ENCODE assay signal across 21 cellular contexts in the genomic region with DNA sequence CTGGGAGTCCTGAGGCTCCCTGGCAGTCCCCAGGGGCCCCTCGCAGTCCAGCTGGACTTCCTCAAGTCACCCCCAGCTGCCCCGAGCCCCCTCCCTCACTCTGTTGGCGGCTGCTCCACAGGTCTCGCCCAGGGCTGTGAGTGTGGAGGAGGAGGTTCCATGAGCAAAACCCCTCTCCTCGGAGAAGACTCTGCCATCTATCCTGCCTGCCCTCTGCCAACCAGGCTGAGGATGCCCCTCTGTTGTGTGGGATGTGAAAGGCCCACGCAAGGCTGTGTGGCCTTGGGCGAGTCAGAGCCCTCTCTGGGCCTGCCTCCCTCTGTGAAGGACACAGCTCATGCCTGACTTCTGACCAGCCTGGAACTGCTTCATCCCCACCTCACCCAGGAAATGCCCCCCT. TPM values are rescaled to one million over a fixed set of nuclear protein-coding genes. Genes with fewer than 3 reads are reported as not detected.
DNase-seq lines count a peak whose midpoint lies in the region; ATAC-seq and TF ChIP-seq lines count a peak whose summit lies in the region.
"Had no signal": no experiment of that assay in that cellular context is flagged by ENCODE, and none has a peak within 500 bp of the region (broad histone marks: within the 10 kb centered on the region; RNA-seq: fewer than 3 reads in every experiment).

No MANE protein-coding gene starts in this region.

- in situ Hi-C loops in KBM-7 (cut with MboI; ENCODE audit: low pct_unique_long_range_greater_than_20kb, low sequenced_read_pairs): no loop called here

- CTCF ChIA-PET in HCT116 (lab: Charles Lee): interaction anchor here (0.6 to 3.1 kb wide), 6 partner anchors 9 to 214 kb away, joined by 3 to 27 read pairs (median 4); no protein-coding TSS in a partner anchor
- CTCF ChIA-PET in PC-9 (lab: Charles Lee): interaction anchor here (1.4 to 2.5 kb wide), 3 partner anchors 8 to 52 kb away, joined by 8 to 12 read pairs (median 9); no protein-coding TSS in a partner anchor

- H2BK120ac ChIP-seq in trophoblast cell (ENCODE audit: insufficient read depth, low read length, poor library complexity): peak overlapping the region; percentile 90

- H3K4me2 ChIP-seq in HCT116 (ENCODE audit: low read length) (peak overlapping the region; percentile 39), PC-9 (peak overlapping the region; percentile 63), hepatocyte (no peak overlapping the region), trophoblast cell (ENCODE audit: low read length) (no peak overlapping the region)

- H3K9ac ChIP-seq in HCT116 (ENCODE audit: low read length) (no peak overlapping the region), trophoblast cell (ENCODE audit: low read length) (no peak overlapping the region)

- H3K36me3 ChIP-seq in HCT116 (ENCODE audit: control insufficient read depth in 1 of 2, insufficient read depth in 2 of 2, low read length in 2 of 2) (no peaks in the 10 kb centered on the region), PC-9 (ENCODE audit: low read depth) (no peaks in the 10 kb centered on the region), hepatocyte (replicated peaks; ENCODE audit: insufficient read depth, low read depth) (no peaks in the 10 kb centered on the region), trophoblast cell (ENCODE audit: control insufficient read depth in 1 of 2, insufficient read depth in 2 of 2, low read length in 2 of 2) (no peaks in the 10 kb centered on the region)
- H3K36me3 ChIP-seq: left lung had no signal

- BruUV-seq in HCT116 (replicated peaks; lab: Mats Ljungman, UMichigan) (no TSS peak), PC-9 (replicated peaks; lab: Mats Ljungman, UMichigan) (no TSS peak)

- H3K9me2 ChIP-seq in HCT116 (ENCODE audit: insufficient read depth) (no peaks in the 10 kb centered on the region), PC-9 (ENCODE audit: insufficient read depth) (no peaks in the 10 kb centered on the region), hepatocyte (replicated peaks; ENCODE audit: insufficient read depth) (no peaks in the 10 kb centered on the region)

- H3K4me1 ChIP-seq in HCT116 (ENCODE audit: control insufficient read depth in 1 of 2, insufficient read depth in 2 of 2, low read length in 2 of 2) (peaks cover 34 to 50% of the 10 kb centered on the region in 2 experiments), PC-9 (replicated peaks; ENCODE audit: insufficient read depth) (peaks cover 27% of the 10 kb centered on the region), hepatocyte (ENCODE audit: insufficient read depth) (peaks cover 74% of the 10 kb centered on the region), trophoblast cell (ENCODE audit: control insufficient read depth in 1 of 2, insufficient read depth in 2 of 2, low read length in 2 of 2) (peaks cover 51 to 53% of the 10 kb centered on the region in 2 experiments)

- DNase-seq in HCT116 (ENCODE audit: low read depth, low spot score) (no peak), PC-9 (no peak), hepatocyte (ENCODE audit: low spot score) (no peak), trophoblast cell (no peak), H4 (ENCODE audit: low spot score) (no peak), KBM-7 (no peak)
- DNase-seq: activated CD4-positive, alpha-beta T cell treated with anti-CD3 and anti-CD28 coated beads for 4 hours; activated naive CD4-positive, alpha-beta T cell treated with anti-CD3 and anti-CD28 coated beads, Interleukin-2, amount 10 ng/mL, durations not matched to agents 7 days and 5 days; activated T-cell treated with anti-CD3 and anti-CD28 coated beads, Interleukin-2, amount 50 U/mL, for 48 hours; AML-193; amygdala; central memory CD4-positive, alpha-beta T cell; SHP77 treated with DMSO at 0.1 percent for 48 hours; stimulated activated naive B cell treated with anti-CD40 and anti-IgM and Interleukin-4, amounts not matched to agents 10 μg/mL and 1 μg/mL and 100 μg/mL, for 72 hours had no signal

- TF ChIP-seq RAD21 in HCT116 (IDR thresholded peaks at IDR 0.05; ENCODE audit: low read depth): no peak

- intact Hi-C loops in HCT116 (cut with micrococcal nuclease): no loop called here
- intact Hi-C loops in PC-9 (cut with micrococcal nuclease; ENCODE audit: unreplicated experiment): loop anchor here (2.0 to 5.0 kb wide), 2 partner anchors 14 to 32 kb away; no protein-coding TSS in a partner anchor

- H4K8ac ChIP-seq in trophoblast cell (ENCODE audit: low read depth, low read length): peak overlapping the region; percentile 39

- H3K9me3 ChIP-seq in HCT116 (ENCODE audit: control insufficient read depth in 1 of 2, insufficient read depth in 1 of 2, low read depth in 1 of 2, low read length in 2 of 2) (no peaks in the 10 kb centered on the region), PC-9 (ENCODE audit: insufficient read depth, low read depth) (no peaks in the 10 kb centered on the region), hepatocyte (ENCODE audit: low read depth) (no peaks in the 10 kb centered on the region), trophoblast cell (ENCODE audit: insufficient read depth, low read depth, low read length) (no peaks in the 10 kb centered on the region)
- H3K9me3 ChIP-seq: left lung, testis had no signal

- TF ChIP-seq CTCF in HCT116 (IDR thresholded peaks at IDR 0.05 in 2 of 3, conservative IDR thresholded peaks at IDR 0.05 in 1 of 3; ENCODE audit: borderline replicate concordance in 1 of 3, insufficient read depth in 1 of 3, low read depth in 2 of 3, low read length in 2 of 3) (no peak), PC-9 (conservative IDR thresholded peaks at IDR 0.05) (no peak), hepatocyte (IDR thresholded peaks at IDR 0.05; ENCODE audit: poor library complexity) (no peak)

- H3K27me3 ChIP-seq in HCT116 (ENCODE audit: insufficient read depth, low read length) (no peaks in the 10 kb centered on the region), PC-9 (ENCODE audit: insufficient read depth, low read depth) (no peaks in the 10 kb centered on the region), hepatocyte (no peaks in the 10 kb centered on the region), trophoblast cell (ENCODE audit: insufficient read depth, low read length) (no peaks in the 10 kb centered on the region)
- H3K27me3 ChIP-seq: testis had no signal

- H3K23ac ChIP-seq in trophoblast cell (ENCODE audit: low read length): no peak overlapping the region

- H3K18ac ChIP-seq in trophoblast cell (ENCODE audit: low read length): peak overlapping the region; percentile 70

- H2BK5ac ChIP-seq in trophoblast cell (ENCODE audit: low read depth, low read length, poor library complexity): peak overlapping the region; percentile 59

- ATAC-seq in HCT116: no peak
- no peak for ATAC-seq in GM18511 (IDR thresholded peaks at IDR 0.05; ENCODE audit: unreplicated experiment)

- H4K12ac ChIP-seq in trophoblast cell (ENCODE audit: low read depth, low read length): no peak overlapping the region

- H3F3A ChIP-seq in PC-9 (ENCODE audit: insufficient read depth, low read depth): peaks cover 4% of the 10 kb centered on the region; the same call in 1 of the 2 replicates

- H3K4me3 ChIP-seq in HCT116 (replicated peaks in 1 of 2; ENCODE audit: low read depth in 1 of 2, low read length in 2 of 2) (no peak overlapping the region), PC-9 (no peak overlapping the region), hepatocyte (no peak overlapping the region), trophoblast cell (ENCODE audit: low read depth, low read length) (no peak overlapping the region)
- H3K4me3 ChIP-seq: left lung, testis had no signal

- peak overlapping the region; percentile 81 for H3K14ac ChIP-seq in trophoblast cell (ENCODE audit: low read length)

- H4K91ac ChIP-seq in trophoblast cell (ENCODE audit: low read depth, low read length): peak overlapping the region; percentile 89

- H4K20me1 ChIP-seq in HCT116 (ENCODE audit: insufficient read depth): no peaks in the 10 kb centered on the region
- H4K20me1 ChIP-seq in PC-9 (ENCODE audit: insufficient read depth): no peaks in the 10 kb centered on the region
- no peaks in the 10 kb centered on the region for H4K20me1 ChIP-seq in hepatocyte (ENCODE audit: insufficient read depth, poor library complexity, severe bottlenecking)

- peak overlapping the region; percentile 94 for H2AK5ac ChIP-seq in trophoblast cell (ENCODE audit: low read length)

- 68% methylated on average over 7 of the region's 7 CpGs for WGBS in hepatocyte (ENCODE audit: low lambda C conversion rate, missing lambda C conversion rate)
- WGBS in trophoblast cell (ENCODE audit: extremely low coverage, insufficient coverage, insufficient read length): no CpG with 5 or more reads among the region's 7 CpGs

- H3K27ac ChIP-seq in HCT116 (ENCODE audit: low read depth, low read length): no peak overlapping the region
- no peak overlapping the region for H3K27ac ChIP-seq in PC-9
- H3K27ac ChIP-seq in hepatocyte: peak overlapping the region; percentile 69
- H3K27ac ChIP-seq in trophoblast cell (ENCODE audit: low read depth, low read length): peak overlapping the region; percentile 67
- H3K27ac ChIP-seq: left lung, testis had no signal

- peak overlapping the region; percentile 77 for H2BK12ac ChIP-seq in trophoblast cell (ENCODE audit: low read length)

- H3K4ac ChIP-seq in trophoblast cell (ENCODE audit: low read depth, low read length): peak overlapping the region; percentile 2

- no peak for TF ChIP-seq POLR2A in HCT116 (IDR thresholded peaks at IDR 0.05; ENCODE audit: borderline replicate concordance, extremely low read depth, insufficient read depth, insufficient read length)

- H2AFZ ChIP-seq in HCT116 (ENCODE audit: low read depth, low read length, poor library complexity, severe bottlenecking) (no peak overlapping the region), PC-9 (no peak overlapping the region), hepatocyte (no peak overlapping the region), trophoblast cell (ENCODE audit: insufficient read depth, low read length, poor library complexity) (no peak overlapping the region)

- H3K79me2 ChIP-seq in HCT116 (ENCODE audit: insufficient read depth, low read length): no peaks in the 10 kb centered on the region
- H3K79me2 ChIP-seq in PC-9 (ENCODE audit: low read depth): no peaks in the 10 kb centered on the region
- no peaks in the 10 kb centered on the region for H3K79me2 ChIP-seq in hepatocyte
- peaks cover 5% of the 10 kb centered on the region for H3K79me2 ChIP-seq in trophoblast cell (ENCODE audit: control insufficient read depth, insufficient read depth, low read length, poor library complexity)

- POLR2A ChIA-PET in HCT116 (lab: Charles Lee) (interaction anchor here (0.9 kb wide), 1 partner anchor 8 kb away, joined by 3 read pairs; no protein-coding TSS in a partner anchor), PC-9 (lab: Charles Lee; ENCODE audit: unreplicated experiment) (interaction anchor here (1.0 kb wide), 2 partner anchors 29 to 30 kb away, joined by 5 to 7 read pairs; no protein-coding TSS in a partner anchor)

- peaks cover 42% of the 10 kb centered on the region for H3K79me1 ChIP-seq in trophoblast cell (ENCODE audit: low read length)

- RAD21 ChIA-PET in HCT116 (lab: Charles Lee; ENCODE audit: low non-redundant PET in 1 of 2, low total read pairs in 2 of 2, uncharacterized antibody in 2 of 2, unreplicated experiment in 2 of 2): interaction anchor here in 1 of 2 experiments (1.3 kb wide), 1 partner anchor 202 kb away, joined by 3 read pairs; no protein-coding TSS in a partner anchor

RNA-seq across cellular contexts. Expression of a gene that starts 0.4 kb away (rescaled TPM):
- total RNA-seq in HCT116 (2021; ENCODE audit: unreplicated experiment) (not detected), PC-9 (2021) (0.43 and 0.48 TPM in 2 replicates), hepatocyte (0.36 and 0.40 TPM in 2 replicates)
- 0.27 and 0.65 TPM in 2 replicates for polyA plus RNA-seq in HCT116 (2012)
- polyA plus RNA-seq in hepatocyte: 2.3 and 2.7 TPM in 2 replicates
- polyA plus RNA-seq in trophoblast cell (2013): 0.14 and 0.19 TPM in 2 replicates
- 0.50 TPM in 1 of 2 replicates, not detected in the other for total RNA-seq in H4 (2014; rRNA removed; shearing (Covaris generic))
- total RNA-seq: activated CD8-positive, alpha-beta memory T cell treated with anti-CD3 and anti-CD28 coated beads for 36 hours; dermis microvascular lymphatic vessel endothelial cell; neural crest cell; T-helper 1 cell treated with Interleukin-12 subunit alpha and Interleukin-12 subunit beta and Interleukin-4 antibody, amounts not matched to agents 30 ng/mL and 1 ng/mL, for 36 hours; testis had no signal

Comparison
In these comparisons a context has a peak if more than half of its experiments do, and no peak if none do; other contexts are left out.
1. H3K27ac ChIP-seq: peak in hepatocyte (single experiment) and trophoblast cell (single experiment); none in HCT116 (single experiment) and PC-9 (single experiment).
2. H3K4me2 ChIP-seq: peak in HCT116 (single experiment) and PC-9 (single experiment); none in hepatocyte (single experiment) and trophoblast cell (single experiment).